In the genomic region with DNA sequence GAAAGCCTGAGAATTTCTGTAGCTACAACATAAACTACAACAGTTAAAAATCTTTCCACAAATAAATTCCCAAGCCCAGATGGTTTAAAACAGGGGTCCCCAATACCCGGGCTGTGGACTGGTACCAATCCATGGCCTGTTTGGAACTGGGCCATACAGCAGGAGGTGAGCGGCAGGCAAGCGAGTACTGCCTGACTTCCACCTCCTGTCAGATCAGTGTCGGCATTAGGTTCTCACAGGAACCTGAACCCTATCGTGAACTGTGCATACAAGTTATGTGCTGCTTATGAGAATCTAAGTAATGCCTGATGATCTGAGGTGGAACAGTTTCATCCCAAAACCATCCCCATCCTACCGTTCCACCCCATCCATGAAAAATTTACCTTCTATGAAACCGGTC, we compare ENCODE assay signal across 37 cellular contexts.
"Had no signal": no experiment of that assay in that cellular context is flagged by ENCODE, and none has a peak within 500 bp of the region (broad histone marks: within the 10 kb centered on the region; RNA-seq: fewer than 3 reads in every experiment).

No MANE protein-coding gene starts in this region.

- H3K4me1 Mint-ChIP-seq: activated naive CD4-positive, alpha-beta T cell treated with anti-CD3 and anti-CD28 coated beads, Interleukin-2, amount 10 ng/mL, durations not matched to agents 7 days and 5 days; activated naive CD4-positive, alpha-beta T cell treated with anti-CD3 and anti-CD28 coated beads, Interleukin-2, amount 50 U/mL, for 24 hours; activated naive CD8-positive, alpha-beta T cell treated with anti-CD3 and anti-CD28 coated beads for 36 hours; activated naive CD8-positive, alpha-beta T cell treated with anti-CD3 and anti-CD28 coated beads, Interleukin-2, amount 10 ng/mL, durations not matched to agents 7 days and 5 days; activated naive CD8-positive, alpha-beta T cell treated with anti-CD3 and anti-CD28 coated beads, Interleukin-2, amount 50 U/mL, for 24 hours; activated T-helper 17 cell treated with anti-CD3 and anti-CD28 coated beads, Interleukin-2, amount 50 U/mL, for 72 hours; central memory CD8-positive, alpha-beta T cell had no signal

- H3K4me3 ChIP-seq: adrenal gland, ascending aorta, body of pancreas, breast epithelium, cardiac muscle cell had no signal

- H3K36me3 Mint-ChIP-seq: activated naive CD4-positive, alpha-beta T cell treated with anti-CD3 and anti-CD28 coated beads, Interleukin-2, amount 10 ng/mL, durations not matched to agents 7 days and 5 days; activated naive CD4-positive, alpha-beta T cell treated with anti-CD3 and anti-CD28 coated beads, Interleukin-2, amount 50 U/mL, for 24 hours; activated naive CD4-positive, alpha-beta T cell treated with anti-CD3 and anti-CD28 coated beads, Interleukin-2, amount 50 U/mL, for 72 hours; activated naive CD8-positive, alpha-beta T cell; activated naive CD8-positive, alpha-beta T cell treated with anti-CD3 and anti-CD28 coated beads for 36 hours; activated naive CD8-positive, alpha-beta T cell treated with anti-CD3 and anti-CD28 coated beads, Interleukin-2, amount 10 ng/mL, durations not matched to agents 7 days and 5 days; brain had no signal

- H3K4me1 ChIP-seq: adrenal gland, ascending aorta, body of pancreas, breast epithelium had no signal

- H3K27ac Mint-ChIP-seq: activated naive CD4-positive, alpha-beta T cell treated with anti-CD3 and anti-CD28 coated beads for 36 hours; activated naive CD4-positive, alpha-beta T cell treated with anti-CD3 and anti-CD28 coated beads, Interleukin-2, amount 10 ng/mL, durations not matched to agents 7 days and 5 days; activated naive CD4-positive, alpha-beta T cell treated with anti-CD3 and anti-CD28 coated beads, Interleukin-2, amount 50 U/mL, for 24 hours; activated naive CD4-positive, alpha-beta T cell treated with anti-CD3 and anti-CD28 coated beads, Interleukin-2, amount 50 U/mL, for 72 hours; activated naive CD8-positive, alpha-beta T cell; activated naive CD8-positive, alpha-beta T cell treated with anti-CD3 and anti-CD28 coated beads for 36 hours; activated naive CD8-positive, alpha-beta T cell treated with anti-CD3 and anti-CD28 coated beads, Interleukin-2, amount 10 ng/mL, durations not matched to agents 7 days and 5 days; activated naive CD8-positive, alpha-beta T cell treated with anti-CD3 and anti-CD28 coated beads, Interleukin-2, amount 50 U/mL, for 24 hours; activated T-cell treated with anti-CD3 and anti-CD28 coated beads, Interleukin-2, amount 50 U/mL, for 24 hours; activated T-cell treated with anti-CD3 and anti-CD28 coated beads, Interleukin-2, amount 50 U/mL, for 72 hours; activated T-helper 1 cell treated with anti-CD3 and anti-CD28 coated beads, Interleukin-12 subunit alpha, Interleukin-12 subunit beta, Interleukin-2, Interleukin-4 antibody, amounts not matched to agents 30 ng/mL and 10 ng/mL and 1 ng/mL, durations not matched to agents 14 hours and 24 hours and 36 hours; activated T-helper 17 cell treated with anti-CD3 and anti-CD28 coated beads, Interleukin-2, amount 50 U/mL, for 72 hours; activated T-helper 2 cell treated with anti-CD3 and anti-CD28 coated beads, Interferon-gamma antibody, Interleukin-2, Interleukin-4, amounts not matched to agents 10 μg/mL and 5 μg/mL and 100 μg/mL, durations not matched to agents 14 hours and 24 hours and 36 hours; brain had no signal

- H3K27me3 Mint-ChIP-seq: activated naive CD4-positive, alpha-beta T cell treated with anti-CD3 and anti-CD28 coated beads, Interleukin-2, amount 10 ng/mL, durations not matched to agents 7 days and 5 days; activated naive CD4-positive, alpha-beta T cell treated with anti-CD3 and anti-CD28 coated beads, Interleukin-2, amount 50 U/mL, for 24 hours; activated naive CD8-positive, alpha-beta T cell; activated naive CD8-positive, alpha-beta T cell treated with anti-CD3 and anti-CD28 coated beads for 36 hours; activated naive CD8-positive, alpha-beta T cell treated with anti-CD3 and anti-CD28 coated beads, Interleukin-2, amount 10 ng/mL, durations not matched to agents 7 days and 5 days; activated naive CD8-positive, alpha-beta T cell treated with anti-CD3 and anti-CD28 coated beads, Interleukin-2, amount 50 U/mL, for 24 hours; activated T-cell treated with anti-CD3 and anti-CD28 coated beads, Interleukin-2, amount 50 U/mL, for 24 hours; activated T-helper 17 cell treated with anti-CD3 and anti-CD28 coated beads, Interleukin-2, amount 50 U/mL, for 72 hours; central memory CD8-positive, alpha-beta T cell had no signal

- H3K9me3 ChIP-seq: ascending aorta, body of pancreas, breast epithelium had no signal

- ATAC-seq: activated naive CD4-positive, alpha-beta T cell treated with anti-CD3 and anti-CD28 coated beads, Interleukin-2, amount 50 U/mL, for 72 hours; activated naive CD8-positive, alpha-beta T cell treated with anti-CD3 and anti-CD28 coated beads, Interleukin-2, amount 50 U/mL, for 24 hours; activated T-cell treated with anti-CD3 and anti-CD28 coated beads, Interleukin-2, amount 50 U/mL, for 4 hours; activated T-cell treated with anti-CD3 and anti-CD28 coated beads, Interleukin-2, amount 50 U/mL, for 72 hours; activated T-helper 17 cell treated with anti-CD3 and anti-CD28 coated beads, Interleukin-2, amount 50 U/mL, for 72 hours; body of pancreas had no signal

- H3K4me3 Mint-ChIP-seq: activated naive CD4-positive, alpha-beta T cell treated with anti-CD3 and anti-CD28 coated beads for 36 hours; activated naive CD4-positive, alpha-beta T cell treated with anti-CD3 and anti-CD28 coated beads, Interleukin-2, amount 10 ng/mL, durations not matched to agents 7 days and 5 days; activated naive CD4-positive, alpha-beta T cell treated with anti-CD3 and anti-CD28 coated beads, Interleukin-2, amount 50 U/mL, for 24 hours; activated naive CD8-positive, alpha-beta T cell; activated naive CD8-positive, alpha-beta T cell treated with anti-CD3 and anti-CD28 coated beads for 36 hours; activated naive CD8-positive, alpha-beta T cell treated with anti-CD3 and anti-CD28 coated beads, Interleukin-2, amount 10 ng/mL, durations not matched to agents 7 days and 5 days; activated naive CD8-positive, alpha-beta T cell treated with anti-CD3 and anti-CD28 coated beads, Interleukin-2, amount 50 U/mL, for 24 hours; activated T-cell treated with anti-CD3 and anti-CD28 coated beads, Interleukin-2, amount 50 U/mL, for 24 hours; activated T-cell treated with anti-CD3 and anti-CD28 coated beads, Interleukin-2, amount 50 U/mL, for 4 hours; activated T-cell treated with anti-CD3 and anti-CD28 coated beads, Interleukin-2, amount 50 U/mL, for 72 hours; activated T-helper 1 cell treated with anti-CD3 and anti-CD28 coated beads, Interleukin-12 subunit alpha, Interleukin-12 subunit beta, Interleukin-2, Interleukin-4 antibody, amounts not matched to agents 30 ng/mL and 10 ng/mL and 1 ng/mL, durations not matched to agents 14 hours and 24 hours and 36 hours; activated T-helper 17 cell treated with anti-CD3 and anti-CD28 coated beads, Interleukin-2, amount 50 U/mL, for 72 hours; brain; central memory CD8-positive, alpha-beta T cell had no signal

- DNase-seq: activated effector memory CD4-positive, alpha-beta T cell treated with anti-CD3 and anti-CD28 coated beads, Interleukin-2, amount 50 U/mL, for 16 hours; activated effector memory CD4-positive, alpha-beta T cell treated with Interleukin-2 at 50 U/mL for 16 hours; activated gamma-delta T cell; activated gamma-delta T cell treated with Interleukin-2 at 50 U/mL for 16 hours; activated naive CD4-positive, alpha-beta T cell; activated naive CD4-positive, alpha-beta T cell treated with anti-CD3 and anti-CD28 coated beads for 36 hours; activated naive CD4-positive, alpha-beta T cell treated with anti-CD3 and anti-CD28 coated beads, Interleukin-2, amount 10 ng/mL, durations not matched to agents 7 days and 5 days; activated naive CD4-positive, alpha-beta T cell treated with anti-CD3 and anti-CD28 coated beads, Interleukin-2, amount 50 U/mL, for 16 hours; activated naive CD4-positive, alpha-beta T cell treated with Interleukin-2 at 50 U/mL for 16 hours; activated naive CD8-positive, alpha-beta T cell treated with anti-CD3 and anti-CD28 coated beads for 36 hours; activated naive CD8-positive, alpha-beta T cell treated with anti-CD3 and anti-CD28 coated beads, Interleukin-2, amount 10 ng/mL, durations not matched to agents 7 days and 5 days; activated naive CD8-positive, alpha-beta T cell treated with anti-CD3 and anti-CD28 coated beads, Interleukin-2, amount 50 U/mL, for 24 hours; activated T-cell treated with anti-CD3 and anti-CD28 coated beads, Interleukin-2, amount 50 U/mL, for 1 hour; activated T-cell treated with anti-CD3 and anti-CD28 coated beads, Interleukin-2, amount 50 U/mL, for 24 hours; activated T-cell treated with anti-CD3 and anti-CD28 coated beads, Interleukin-2, amount 50 U/mL, for 4 hours; activated T-cell treated with anti-CD3 and anti-CD28 coated beads, Interleukin-2, amount 50 U/mL, for 48 hours; activated T-cell treated with anti-CD3 and anti-CD28 coated beads, Interleukin-2, amount 50 U/mL, for 72 hours; adrenal gland; amniotic stem cell; amygdala; anterior cingulate cortex; aorta; body of pancreas; brain microvascular endothelial cell; central memory CD4-positive, alpha-beta T cell; cerebellar nuclear complex had no signal

- H3K9me3 Mint-ChIP-seq: activated naive CD4-positive, alpha-beta T cell treated with anti-CD3 and anti-CD28 coated beads, Interleukin-2, amount 50 U/mL, for 24 hours; activated naive CD8-positive, alpha-beta T cell treated with anti-CD3 and anti-CD28 coated beads, Interleukin-2, amount 10 ng/mL, durations not matched to agents 7 days and 5 days; activated T-cell treated with anti-CD3 and anti-CD28 coated beads, Interleukin-2, amount 50 U/mL, for 72 hours; activated T-helper 1 cell treated with anti-CD3 and anti-CD28 coated beads, Interleukin-12 subunit alpha, Interleukin-12 subunit beta, Interleukin-2, Interleukin-4 antibody, amounts not matched to agents 30 ng/mL and 10 ng/mL and 1 ng/mL, durations not matched to agents 14 hours and 24 hours and 36 hours; activated T-helper 2 cell treated with anti-CD3 and anti-CD28 coated beads, Interferon-gamma antibody, Interleukin-2, Interleukin-4, amounts not matched to agents 10 μg/mL and 5 μg/mL and 100 μg/mL, durations not matched to agents 14 hours and 24 hours and 36 hours; brain had no signal

- H3K36me3 ChIP-seq: adrenal gland, ascending aorta, brain microvascular endothelial cell, breast epithelium, cardiac muscle cell had no signal
